2 cellular contexts compared by ENCODE assay signal in genomic region chr2:19504400-19505198, GRCh38.
TF ChIP-seq lines count a peak whose summit lies in the region.

No MANE protein-coding gene starts in this region.

TF ChIP-seq in A549, 52 proteins besides CTCF, POLR2A, EP300 and RAD21 (continued from another document):
- peak; percentile 51 for TF ChIP-seq REST (IDR thresholded peaks at IDR 0.05)
- no peak for TF ChIP-seq HES2 (IDR thresholded peaks at IDR 0.05)
- peak; percentile 45; the same call in 1 of the 2 replicates for TF ChIP-seq PBX3 (IDR thresholded peaks at IDR 0.05)
TF ChIP-seq in A549: peak in this region for 4.

TF ChIP-seq in HepG2, 621 proteins besides CTCF, POLR2A, EP300 and RAD21 (continued from another document and continues in another):
- TF ChIP-seq HOMEZ (CRISPR knock-in tag; IDR thresholded peaks at IDR 0.05; ENCODE audit: low read depth) (peak; percentile 62; the same call in 1 of the 2 replicates), ZNF256 (CRISPR knock-in tag; conservative IDR thresholded peaks at IDR 0.05) (no peak), ZHX2 (IDR thresholded peaks at IDR 0.05; ENCODE audit: low read depth) (peak; percentile 17; the same call in 1 of the 2 replicates), ZHX2 (CRISPR knock-in tag; IDR thresholded peaks at IDR 0.05; ENCODE audit: borderline replicate concordance) (no peak), FOSL1 (CRISPR knock-in tag; IDR thresholded peaks at IDR 0.05; ENCODE audit: borderline replicate concordance) (no peak), RBFOX2 (IDR thresholded peaks at IDR 0.05; ENCODE audit: low read depth, low read length) (peak; percentile 74), SIN3A (IDR thresholded peaks at IDR 0.05; ENCODE audit: borderline replicate concordance, low read depth, low read length) (no peak), ZNF274 (CRISPR knock-in tag; IDR thresholded peaks at IDR 0.05) (no peak), LCORL (IDR thresholded peaks at IDR 0.05) (no peak), LCORL (CRISPR knock-in tag; IDR thresholded peaks at IDR 0.05) (peak; percentile 60; the same call in 1 of the 2 replicates), NR2F6 (IDR thresholded peaks at IDR 0.05) (peak; percentile 80), NR2F6 (CRISPR knock-in tag; IDR thresholded peaks at IDR 0.05) (peak; percentile 69), ZBTB46 (CRISPR knock-in tag; IDR thresholded peaks at IDR 0.05; ENCODE audit: borderline replicate concordance) (no peak), ZFP41 (CRISPR knock-in tag; IDR thresholded peaks at IDR 0.05; ENCODE audit: borderline replicate concordance) (no peak), KAT2B (IDR thresholded peaks at IDR 0.05; ENCODE audit: borderline replicate concordance, low read depth, low read length) (no peak), BORCS8-MEF2B (CRISPR knock-in tag; IDR thresholded peaks at IDR 0.05) (no peak), BCL6 (CRISPR knock-in tag; IDR thresholded peaks at IDR 0.05) (peak; percentile 68), FOXP4 (CRISPR knock-in tag; IDR thresholded peaks at IDR 0.05) (peak; percentile 57), ZNF430 (CRISPR knock-in tag; IDR thresholded peaks at IDR 0.05) (no peak), ZBTB7A (CRISPR knock-in tag; IDR thresholded peaks at IDR 0.05) (no peak), HMGXB4 (CRISPR knock-in tag; IDR thresholded peaks at IDR 0.05; ENCODE audit: borderline replicate concordance in 1 of 2, low read depth in 1 of 2) (0 out of 4 replicates have a peak, but pooled peaks of 1 of the 2 experiments have one; percentile 20), ZNF841 (CRISPR knock-in tag; IDR thresholded peaks at IDR 0.05; ENCODE audit: borderline replicate concordance) (no peak), SALL1 (CRISPR knock-in tag; IDR thresholded peaks at IDR 0.05) (peak; percentile 92), NFATC3 (CRISPR knock-in tag; IDR thresholded peaks at IDR 0.05) (no peak), ZNF644 (CRISPR knock-in tag; IDR thresholded peaks at IDR 0.05; ENCODE audit: low read depth) (peak; percentile 64; the same call in 1 of the 2 replicates), IKZF5 (CRISPR knock-in tag; IDR thresholded peaks at IDR 0.05) (peak; percentile 52; the same call in 1 of the 2 replicates), ARID2 (CRISPR knock-in tag; IDR thresholded peaks at IDR 0.05; ENCODE audit: borderline replicate concordance) (peak; percentile 73; the same call in 1 of the 2 replicates), PITX1 (CRISPR knock-in tag; IDR thresholded peaks at IDR 0.05) (peak; percentile 58; the same call in 1 of the 2 replicates), RCOR2 (CRISPR knock-in tag; IDR thresholded peaks at IDR 0.05) (no peak), ZNF556 (CRISPR knock-in tag; IDR thresholded peaks at IDR 0.05; ENCODE audit: borderline replicate concordance) (0 out of 2 replicates have a peak, but pooled peaks have one; percentile 42), HINFP (CRISPR knock-in tag; IDR thresholded peaks at IDR 0.05; ENCODE audit: low read depth) (no peak), HNRNPK (IDR thresholded peaks at IDR 0.05; ENCODE audit: low read depth, low read length, poor library complexity, severe bottlenecking) (no peak), ADNP (CRISPR knock-in tag; IDR thresholded peaks at IDR 0.05) (no peak), ZNF512B (CRISPR knock-in tag; IDR thresholded peaks at IDR 0.05; ENCODE audit: borderline replicate concordance) (no peak), ZC3H13 (CRISPR knock-in tag; IDR thresholded peaks at IDR 0.05) (no peak), SMAD9 (CRISPR knock-in tag; IDR thresholded peaks at IDR 0.05) (no peak), ZNF891 (CRISPR knock-in tag; IDR thresholded peaks at IDR 0.05) (no peak), KDM2A (CRISPR knock-in tag; IDR thresholded peaks at IDR 0.05; ENCODE audit: borderline replicate concordance, low read depth) (peak; percentile 39; the same call in 1 of the 2 replicates), CBX5 (CRISPR knock-in tag; IDR thresholded peaks at IDR 0.05; ENCODE audit: borderline replicate concordance) (peak; percentile 73; the same call in 1 of the 2 replicates), ZEB1 (IDR thresholded peaks at IDR 0.05; ENCODE audit: insufficient replicate concordance, low read depth) (peak; percentile 16), MXD1 (CRISPR knock-in tag; IDR thresholded peaks at IDR 0.05) (no peak), HOXD1 (CRISPR knock-in tag; IDR thresholded peaks at IDR 0.05) (no peak)
